8 cellular contexts compared by ENCODE assay signal in genomic region chrX:15815779-15816452, GRCh38. TPM values are rescaled to one million over a fixed set of nuclear protein-coding genes. Genes with fewer than 3 reads are reported as not detected.
DNase-seq lines count a peak whose midpoint lies in the region; ATAC-seq lines count a peak whose summit lies in the region.

No MANE protein-coding gene starts in this region.

- peak; percentile 50 for DNase-seq in DMS53 (lab: John Stamatoyannopoulos, UW)
- DNase-seq in HT1080 (ENCODE audit: low read depth) = peak; percentile 6
- DNase-seq in activated CD4-positive, alpha-beta T cell treated with anti-CD3 and anti-CD28 coated beads, Interleukin-2, amount 50 U/mL, for 48 hours = peak; percentile 14 to 18
- peak; percentile 40 for DNase-seq in hepatic stellate cell (ENCODE audit: low spot score)
- peak; percentile 33 for DNase-seq in superior temporal gyrus (ENCODE audit: extremely low spot score)
- no peak for DNase-seq in NCI-H2029 treated with DMSO at 0.1 percent for 48 hours (lab: John Stamatoyannopoulos, UW)

- peak; percentile 83 for ATAC-seq in GM19324 (IDR thresholded peaks at IDR 0.05; ENCODE audit: low FRiP score, unreplicated experiment)
- no peak for ATAC-seq in HG03439 (IDR thresholded peaks at IDR 0.05; ENCODE audit: unreplicated experiment)

RNA-seq across cellular contexts. Expression of gene ZRSR2, which starts 25.6 kb away (rescaled TPM):
- 1.0 and 2.6 TPM in 2 replicates for total RNA-seq in HT1080 (2014; rRNA removed; shearing (Covaris generic))
- polyA plus RNA-seq in HT1080 (2015; cell fraction: cytosol; rRNA removed) = 1.4 and 3.1 TPM in 2 replicates
- 3.8 and 4.3 TPM in 2 replicates for polyA plus RNA-seq in HT1080 (2015; cell fraction: nucleus; rRNA removed)

RNA-seq across cellular contexts. Expression of gene AP1S2, which starts 38.7 kb away (rescaled TPM):
- total RNA-seq in HT1080 (2014; rRNA removed; shearing (Covaris generic)) = 63.3 and 67.6 TPM in 2 replicates
- polyA plus RNA-seq in HT1080 (2015; cell fraction: cytosol; rRNA removed) = 32.0 and 43.8 TPM in 2 replicates
- polyA plus RNA-seq in HT1080 (2015; cell fraction: nucleus; rRNA removed) = 17.7 and 20.5 TPM in 2 replicates
